1 cellular context compared by ENCODE assay signal in genomic region chr6:138499303-138499991, GRCh38.
TF ChIP-seq lines count a peak whose summit lies in the region.

TSS of gene NHSL1 (minus strand) at chr6:138499494. CDS start at chr6:138499290, 204 bp downstream.

TF ChIP-seq in HepG2, 621 proteins besides CTCF, POLR2A, EP300 and RAD21 (continued from another document and continues in another):
- peak; percentile 56 for TF ChIP-seq PAXIP1 (CRISPR knock-in tag; conservative IDR thresholded peaks at IDR 0.05)
- no peak for TF ChIP-seq ZUFSP (CRISPR knock-in tag; IDR thresholded peaks at IDR 0.05; ENCODE audit: borderline replicate concordance)
- no peak for TF ChIP-seq ATAD3A (CRISPR knock-in tag; IDR thresholded peaks at IDR 0.05)
- no peak for TF ChIP-seq ATRX (CRISPR knock-in tag; IDR thresholded peaks at IDR 0.05; ENCODE audit: borderline replicate concordance)
- TF ChIP-seq PRDM15 (CRISPR knock-in tag; IDR thresholded peaks at IDR 0.05) = no peak
- TF ChIP-seq ZNF7 (CRISPR knock-in tag; IDR thresholded peaks at IDR 0.05) = no peak
- TF ChIP-seq ZNF792 (CRISPR knock-in tag; IDR thresholded peaks at IDR 0.05) = no peak
- no peak for TF ChIP-seq SRSF9 (IDR thresholded peaks at IDR 0.05; ENCODE audit: borderline replicate concordance, insufficient read depth, low read depth, low read length, poor library complexity, severe bottlenecking)
- no peak for TF ChIP-seq ZNF382 (CRISPR knock-in tag; IDR thresholded peaks at IDR 0.05; ENCODE audit: borderline replicate concordance)
- TF ChIP-seq ESRRA (CRISPR knock-in tag; IDR thresholded peaks at IDR 0.05; ENCODE audit: low read depth) = peak; percentile 44; the same call in 1 of the 2 replicates
- TF ChIP-seq GFI1 (CRISPR knock-in tag; IDR thresholded peaks at IDR 0.05; ENCODE audit: borderline replicate concordance) = peak; percentile 62
- no peak for TF ChIP-seq ZSCAN12 (CRISPR knock-in tag; IDR thresholded peaks at IDR 0.05)
- no peak for TF ChIP-seq ELK4 (CRISPR knock-in tag; IDR thresholded peaks at IDR 0.05; ENCODE audit: borderline replicate concordance)
- TF ChIP-seq KLF9 (CRISPR knock-in tag; IDR thresholded peaks at IDR 0.05; ENCODE audit: low read depth) = no peak
- no peak for TF ChIP-seq EZH2 (conservative IDR thresholded peaks at IDR 0.05; ENCODE audit: low read depth, low read length)
- TF ChIP-seq CSRNP1 (CRISPR knock-in tag; IDR thresholded peaks at IDR 0.05) = no peak; the same call in 1 of the 2 replicates
- peak; percentile 70 for TF ChIP-seq NFYC (CRISPR knock-in tag; IDR thresholded peaks at IDR 0.05)
- no peak for TF ChIP-seq ZNF275 (CRISPR knock-in tag; IDR thresholded peaks at IDR 0.05; ENCODE audit: borderline replicate concordance)
- TF ChIP-seq SMARCC2 (IDR thresholded peaks at IDR 0.05) = no peak
- no peak for TF ChIP-seq CC2D1A (CRISPR knock-in tag; IDR thresholded peaks at IDR 0.05)
- peak; percentile 62; the same call in 1 of the 2 replicates for TF ChIP-seq RNF219 (CRISPR knock-in tag; IDR thresholded peaks at IDR 0.05)
- TF ChIP-seq NFIB (CRISPR knock-in tag; IDR thresholded peaks at IDR 0.05; ENCODE audit: borderline replicate concordance) = no peak
- no peak for TF ChIP-seq NR1H2 (CRISPR knock-in tag; IDR thresholded peaks at IDR 0.05; ENCODE audit: borderline replicate concordance, low read depth)
- no peak for TF ChIP-seq HHEX (CRISPR knock-in tag; IDR thresholded peaks at IDR 0.05)
- no peak for TF ChIP-seq NFAT5 (CRISPR knock-in tag; IDR thresholded peaks at IDR 0.05)
- TF ChIP-seq ZFP36L1 (CRISPR knock-in tag; IDR thresholded peaks at IDR 0.05) = no peak; the same call in 1 of the 2 replicates
- TF ChIP-seq ERF (CRISPR knock-in tag; IDR thresholded peaks at IDR 0.05) = peak; percentile 39; the same call in 1 of the 2 replicates
- no peak for TF ChIP-seq ZSCAN31 (CRISPR knock-in tag; IDR thresholded peaks at IDR 0.05; ENCODE audit: low read depth)
- TF ChIP-seq ZNF562 (CRISPR knock-in tag; IDR thresholded peaks at IDR 0.05; ENCODE audit: borderline replicate concordance) = no peak
- no peak for TF ChIP-seq FOSL1 (CRISPR knock-in tag; IDR thresholded peaks at IDR 0.05; ENCODE audit: borderline replicate concordance)
- peak; percentile 78 for TF ChIP-seq ISL2 (CRISPR knock-in tag; IDR thresholded peaks at IDR 0.05)
- no peak for TF ChIP-seq KLF13 (CRISPR knock-in tag; IDR thresholded peaks at IDR 0.05)
- TF ChIP-seq SRF (IDR thresholded peaks at IDR 0.05; ENCODE audit: low read depth, low read length) = no peak
- no peak for TF ChIP-seq SMAD1 (CRISPR knock-in tag; IDR thresholded peaks at IDR 0.05; ENCODE audit: borderline replicate concordance, low read depth)
- peak; percentile 90 for TF ChIP-seq ZMYM4 (CRISPR knock-in tag; IDR thresholded peaks at IDR 0.05)
- TF ChIP-seq FOXP1 (IDR thresholded peaks at IDR 0.05) = no peak
- no peak; the same call in 1 of the 2 replicates for TF ChIP-seq FOXP1 (CRISPR knock-in tag; IDR thresholded peaks at IDR 0.05)
- no peak for TF ChIP-seq HDAC6 (IDR thresholded peaks at IDR 0.05; ENCODE audit: low read depth, low read length)
- TF ChIP-seq ATF3 (CRISPR knock-in tag; IDR thresholded peaks at IDR 0.05) = 0 out of 2 replicates have a peak, but pooled peaks have one; percentile 6
- TF ChIP-seq KLF12 (CRISPR knock-in tag; IDR thresholded peaks at IDR 0.05; ENCODE audit: borderline replicate concordance) = no peak
- no peak for TF ChIP-seq ZNF879 (CRISPR knock-in tag; IDR thresholded peaks at IDR 0.05)
